12 cellular contexts compared by ENCODE assay signal in genomic region chr11:72625746-72626636, GRCh38. TPM values are rescaled to one million over a fixed set of nuclear protein-coding genes. Genes with fewer than 3 reads are reported as not detected.
DNase-seq lines count a peak whose midpoint lies in the region; ATAC-seq and TF ChIP-seq lines count a peak whose summit lies in the region.
"Had no signal": no experiment of that assay in that cellular context is flagged by ENCODE, and none has a peak within 500 bp of the region (broad histone marks: within the 10 kb centered on the region; RNA-seq: fewer than 3 reads in every experiment).

No MANE protein-coding gene starts in this region.

- dilution Hi-C loops in mammary epithelial cell (cut with HindIII; ENCODE audit: low sequenced_read_pairs), result no loop called here

- intact Hi-C loops in mammary epithelial cell (cut with micrococcal nuclease), result no loop called here
- intact Hi-C loops in sigmoid colon (cut with DNase I), result loop anchor here (5.0 kb wide), 1 partner anchor 389 kb away; no protein-coding TSS in a partner anchor

- peaks cover 4% of the 10 kb centered on the region for H3K27me3 Mint-ChIP-seq in T-helper 2 cell treated with Interferon-gamma antibody and Interleukin-4, amounts not matched to agents 5 μg/mL and 100 μg/mL, for 36 hours (ENCODE audit: low read depth)
- H3K27me3 Mint-ChIP-seq: CD4-positive, CD25-positive, alpha-beta regulatory T cell had no signal

- peak overlapping the region; percentile 8 for H2AFZ ChIP-seq in mammary epithelial cell (ENCODE audit: low read depth, low read length)

- H3K4me3 Mint-ChIP-seq in T-helper 2 cell treated with Interferon-gamma antibody and Interleukin-4, amounts not matched to agents 5 μg/mL and 100 μg/mL, for 36 hours, result no peak overlapping the region
- H3K4me3 Mint-ChIP-seq: activated CD4-positive, alpha-beta memory T cell treated with anti-CD3 and anti-CD28 coated beads, Interleukin-2, amount 10 ng/mL, durations not matched to agents 7 days and 5 days had no signal

- CTCF ChIA-PET in mammary epithelial cell (lab: Charles Lee; ENCODE audit: low non-redundant PET), result no interaction called here

- H3K4me3 ChIP-seq in mammary epithelial cell (replicated peaks in 1 of 3; ENCODE audit: insufficient read depth in 1 of 3, low read depth in 2 of 3, low read length in 3 of 3), result no peak overlapping the region
- H3K4me3 ChIP-seq in sigmoid colon, result no peak overlapping the region

- H3K27ac ChIP-seq in mammary epithelial cell (ENCODE audit: insufficient read depth, low read depth, low read length) (no peak overlapping the region), sigmoid colon (peak overlapping the region; percentile 85 to 92 (median 91))

- peaks cover 18% of the 10 kb centered on the region for H3K4me1 Mint-ChIP-seq in T-helper 2 cell treated with Interferon-gamma antibody and Interleukin-4, amounts not matched to agents 5 μg/mL and 100 μg/mL, for 36 hours (ENCODE audit: low read depth)

- TF ChIP-seq POLR2A in sigmoid colon (IDR thresholded peaks at IDR 0.05), result no peak

- no TSS peak for BruUV-seq in mammary epithelial cell (replicated peaks; lab: Mats Ljungman, UMichigan)

- in situ Hi-C loops in mammary epithelial cell (cut with MboI; ENCODE audit: low sequenced_read_pairs in 2 of 2), result no loop called here

- H4K20me1 ChIP-seq in mammary epithelial cell (ENCODE audit: insufficient read depth, low read length), result no peaks in the 10 kb centered on the region

- H3K9me3 ChIP-seq in mammary epithelial cell (replicated peaks; ENCODE audit: insufficient read depth, low read length), result no peaks in the 10 kb centered on the region
- H3K9me3 ChIP-seq in sigmoid colon, result no peaks in the 10 kb centered on the region

- H3K36me3 ChIP-seq in mammary epithelial cell (ENCODE audit: insufficient read depth, low read length), result no peaks in the 10 kb centered on the region
- H3K36me3 ChIP-seq in sigmoid colon, result no peaks in the 10 kb centered on the region

- H3K9me3 Mint-ChIP-seq in T-helper 2 cell treated with Interferon-gamma antibody and Interleukin-4, amounts not matched to agents 5 μg/mL and 100 μg/mL, for 36 hours, result no peaks in the 10 kb centered on the region
- H3K9me3 Mint-ChIP-seq: activated CD4-positive, alpha-beta memory T cell treated with anti-CD3 and anti-CD28 coated beads, Interleukin-2, amount 10 ng/mL, durations not matched to agents 7 days and 5 days; CD4-positive, CD25-positive, alpha-beta regulatory T cell had no signal

- H3K9ac ChIP-seq in mammary epithelial cell (ENCODE audit: insufficient read depth, low read length), result no peak overlapping the region

- ATAC-seq in GM19035 (IDR thresholded peaks at IDR 0.05; ENCODE audit: unreplicated experiment), result no peak

- peak in 2 of 4 donors; percentile 3 to 26 for TF ChIP-seq EP300 in sigmoid colon (IDR thresholded peaks at IDR 0.05)

- H3K27me3 ChIP-seq in mammary epithelial cell (ENCODE audit: insufficient read depth, low read length) (no peaks in the 10 kb centered on the region), sigmoid colon (no peaks in the 10 kb centered on the region)

- DNase-seq in DMS 273 treated with DMSO at 0.1 percent for 48 hours (lab: John Stamatoyannopoulos, UW) (peak; percentile 56), mammary epithelial cell (no peak), islet precursor cell (peak; percentile 66), sigmoid colon (peak; percentile 90), NCI-H1105 (lab: John Stamatoyannopoulos, UW) (no peak)
- DNase-seq in activated CD4-positive, alpha-beta T cell treated with anti-CD3 and anti-CD28 coated beads, Interleukin-2, amount 50 U/mL, for 1 hour, result no peak
- DNase-seq in T-helper 2 cell treated with Interferon-gamma antibody and Interleukin-4, amounts not matched to agents 5 μg/mL and 100 μg/mL, for 36 hours (ENCODE audit: low spot score), result no peak
- DNase-seq: activated CD4-positive, alpha-beta memory T cell treated with anti-CD3 and anti-CD28 coated beads, Interleukin-2, amount 10 ng/mL, durations not matched to agents 7 days and 5 days; CD4-positive, CD25-positive, alpha-beta regulatory T cell; HCEC 1CT; NCI-H1436 treated with DMSO at 0.1 percent for 48 hours had no signal

- no peak overlapping the region for H3K4me2 ChIP-seq in mammary epithelial cell (ENCODE audit: insufficient read depth, low read depth, low read length)

- WGBS in mammary epithelial cell (ENCODE audit: low coverage, missing lambda C conversion rate), result 51% methylated on average over 20 of the region's 25 CpGs
- WGBS in sigmoid colon, 2 donors, result 38 to 55% methylated on average over 25 of the region's 25 CpGs

- H3K36me3 Mint-ChIP-seq in T-helper 2 cell treated with Interferon-gamma antibody and Interleukin-4, amounts not matched to agents 5 μg/mL and 100 μg/mL, for 36 hours (ENCODE audit: low read depth), result no peaks in the 10 kb centered on the region
- H3K36me3 Mint-ChIP-seq: CD4-positive, CD25-positive, alpha-beta regulatory T cell had no signal

- H3K27ac Mint-ChIP-seq in T-helper 2 cell treated with Interferon-gamma antibody and Interleukin-4, amounts not matched to agents 5 μg/mL and 100 μg/mL, for 36 hours, result no peak overlapping the region
- H3K27ac Mint-ChIP-seq: activated CD4-positive, alpha-beta memory T cell treated with anti-CD3 and anti-CD28 coated beads, Interleukin-2, amount 10 ng/mL, durations not matched to agents 7 days and 5 days had no signal

- H3K79me2 ChIP-seq in mammary epithelial cell (ENCODE audit: insufficient read depth, low read length), result no peaks in the 10 kb centered on the region

- TF ChIP-seq CTCF in mammary epithelial cell (conservative IDR thresholded peaks at IDR 0.05 in 1 of 2, IDR thresholded peaks at IDR 0.05 in 1 of 2; ENCODE audit: extremely low read depth in 1 of 2, insufficient read depth in 1 of 2, low read depth in 1 of 2, low read length in 2 of 2) (no peak), sigmoid colon (IDR thresholded peaks at IDR 0.05) (no peak)

- H3K4me1 ChIP-seq in mammary epithelial cell (ENCODE audit: insufficient read depth, low read length) (no peaks in the 10 kb centered on the region), sigmoid colon (peaks cover 0 to 78% (median 71%) of the 10 kb centered on the region in 4 donors)

RNA-seq across cellular contexts. Expression of gene PDE2A, which starts 48.2 kb away (rescaled TPM):
- total RNA-seq in mammary epithelial cell, result 1 to 10 TPM in 1 of 2 donors, under 1 TPM in 1; 0.31 to 1.0 TPM
- 0.76 TPM for polyA plus RNA-seq in mammary epithelial cell
- 0.88 TPM for polyA minus RNA-seq in mammary epithelial cell
- total RNA-seq in sigmoid colon, result 10 to 100 TPM; 48.9 to 75.1 (median 62.1) TPM
- 10 to 100 TPM in 1 of 3 donors, 1 to 10 TPM in 2; 1.8 to 14.7 (median 4.8) TPM for polyA plus RNA-seq in sigmoid colon
- polyA plus RNA-seq: CD4-positive, CD25-positive, alpha-beta regulatory T cell had no signal

Comparison
In these comparisons a context has a peak if more than half of its experiments do, and no peak if none do; other contexts are left out.
1. DNase-seq: peak in DMS 273 treated with DMSO at 0.1 percent for 48 hours (single experiment), islet precursor cell (single experiment) and sigmoid colon (single experiment); none in mammary epithelial cell (single experiment), activated CD4-positive, alpha-beta T cell treated with anti-CD3 and anti-CD28 coated beads, Interleukin-2, amount 50 U/mL, for 1 hour (single experiment), T-helper 2 cell treated with Interferon-gamma antibody and Interleukin-4, amounts not matched to agents 5 μg/mL and 100 μg/mL, for 36 hours (single experiment) and NCI-H1105 (single experiment).
2. RNA of gene PDE2A, which starts 48.2 kb away (total RNA-seq): 48.9 to 75.1 TPM in sigmoid colon; 0.31 to 1.0 TPM in mammary epithelial cell; every median in the first group is over 10 times any median in the second.